17 cellular contexts compared by ENCODE assay signal in genomic region chr17:12104831-12105230, GRCh38.
"Had no signal": no experiment of that assay in that cellular context is flagged by ENCODE, and none has a peak within 500 bp of the region (broad histone marks: within the 10 kb centered on the region; RNA-seq: fewer than 3 reads in every experiment).

No MANE protein-coding gene starts in this region.

- H3K27me3 Mint-ChIP-seq: naive thymus-derived CD4-positive, alpha-beta T cell had no signal

- H3K4me3 Mint-ChIP-seq: immature natural killer cell; naive thymus-derived CD4-positive, alpha-beta T cell had no signal

- H3K9me3 Mint-ChIP-seq: immature natural killer cell; naive thymus-derived CD4-positive, alpha-beta T cell had no signal

- H3K27ac ChIP-seq: foreskin keratinocyte, left ventricle myocardium inferior, neutrophil, right atrium auricular region, sigmoid colon, suprapubic skin, thyroid gland, upper lobe of left lung, uterus had no signal

- H3K27ac Mint-ChIP-seq: immature natural killer cell had no signal

- ATAC-seq: foreskin keratinocyte; left cardiac atrium; naive thymus-derived CD4-positive, alpha-beta T cell; stimulated activated naive CD8-positive, alpha-beta T cell treated with anti-CD3 and anti-CD28 coated beads, Interleukin-15, Interleukin-2, amounts not matched to agents 100 U/mL and 50 U/mL, for 24 hours had no signal

- DNase-seq: dermis blood vessel endothelial cell; foreskin keratinocyte; immature natural killer cell; kidney; left cardiac atrium; left ventricle myocardium inferior; mesenchymal stem cell; naive thymus-derived CD4-positive, alpha-beta T cell; sigmoid colon; stimulated activated CD4-positive, alpha-beta T cell treated with anti-CD3 and anti-CD28 coated beads, Interleukin-2, amount 100 ng/mL, for 48 hours; stimulated activated naive CD8-positive, alpha-beta T cell treated with anti-CD3 and anti-CD28 coated beads, Interleukin-15, Interleukin-2, amounts not matched to agents 100 U/mL and 50 U/mL, for 24 hours; thyroid gland; upper lobe of left lung; uterus had no signal
